ENCODE assay signal across 8 cellular contexts in the genomic region with DNA sequence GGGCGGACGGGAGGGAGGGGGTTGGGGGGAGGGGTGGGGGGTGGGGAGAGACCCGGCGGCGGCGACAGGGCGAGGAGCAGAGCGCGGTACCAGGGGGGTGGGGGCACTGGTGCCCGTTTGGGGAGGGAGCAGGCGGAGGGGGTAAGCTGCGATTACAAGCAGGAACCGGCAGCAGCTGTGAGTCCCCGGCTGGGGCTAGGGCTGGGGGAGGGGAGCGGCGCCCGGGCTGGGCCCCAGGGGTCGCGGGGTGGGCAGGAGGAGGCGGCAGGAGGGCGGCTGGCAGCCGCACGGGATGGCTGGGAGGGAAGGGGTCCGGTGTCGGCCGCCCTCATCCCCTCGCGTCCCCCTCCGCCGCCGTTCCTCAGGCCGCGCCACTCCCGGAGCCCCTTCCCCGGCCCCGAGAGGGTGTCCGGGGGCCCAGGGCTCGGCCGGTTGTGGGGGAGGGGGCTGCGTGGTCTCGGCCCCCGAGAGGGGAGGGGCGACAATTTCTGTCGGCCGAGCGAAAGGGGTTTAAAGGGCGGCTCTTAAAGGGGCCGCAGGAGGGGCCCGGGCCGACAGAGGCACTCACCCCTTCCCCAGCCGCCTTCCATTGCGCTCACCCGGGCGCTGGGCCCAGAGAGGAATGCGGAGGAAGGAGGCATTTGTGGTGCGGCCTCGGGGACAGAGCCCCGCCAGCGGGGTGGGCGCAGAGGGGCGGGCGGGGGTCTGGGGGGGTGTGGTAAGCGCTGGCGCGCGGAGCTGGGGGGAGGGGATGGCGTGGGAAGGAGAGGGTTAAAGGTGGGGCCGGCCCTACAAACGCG. TPM values are rescaled to one million over a fixed set of nuclear protein-coding genes. Genes with fewer than 3 reads are reported as not detected.
A peak's percentile ranks its signal among the peaks of the same experiment; 100 is the strongest.
DNase-seq lines count a peak whose midpoint lies in the region; ATAC-seq lines count a peak whose summit lies in the region.

A gene with protein sequence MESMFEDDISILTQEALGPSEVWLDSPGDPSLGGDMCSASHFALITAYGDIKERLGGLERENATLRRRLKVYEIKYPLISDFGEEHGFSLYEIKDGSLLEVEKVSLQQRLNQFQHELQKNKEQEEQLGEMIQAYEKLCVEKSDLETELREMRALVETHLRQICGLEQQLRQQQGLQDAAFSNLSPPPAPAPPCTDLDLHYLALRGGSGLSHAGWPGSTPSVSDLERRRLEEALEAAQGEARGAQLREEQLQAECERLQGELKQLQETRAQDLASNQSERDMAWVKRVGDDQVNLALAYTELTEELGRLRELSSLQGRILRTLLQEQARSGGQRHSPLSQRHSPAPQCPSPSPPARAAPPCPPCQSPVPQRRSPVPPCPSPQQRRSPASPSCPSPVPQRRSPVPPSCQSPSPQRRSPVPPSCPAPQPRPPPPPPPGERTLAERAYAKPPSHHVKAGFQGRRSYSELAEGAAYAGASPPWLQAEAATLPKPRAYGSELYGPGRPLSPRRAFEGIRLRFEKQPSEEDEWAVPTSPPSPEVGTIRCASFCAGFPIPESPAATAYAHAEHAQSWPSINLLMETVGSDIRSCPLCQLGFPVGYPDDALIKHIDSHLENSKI (plus strand): TSS at position 144 of the 800 bp plus-strand sequence. CDS start 1,952 bp downstream, outside the sequence.

- H3K4me3 ChIP-seq in Karpas-422 (ENCODE audit: low read length), result peak within 1 kb of the TSS; percentile 62

- DNase-seq in COR-L47 (lab: John Stamatoyannopoulos, UW), result peak; percentile 43
- no peak for DNase-seq in Karpas-422
- peak; percentile 85 for DNase-seq in UCSD-AML1 (lab: John Stamatoyannopoulos, UW; ENCODE audit: unreplicated experiment)
- peak in 1 of 2 donors; percentile 57 for DNase-seq in central memory CD8-positive, alpha-beta T cell (ENCODE audit: low spot score in 2 of 2)
- peak; percentile 68 for DNase-seq in stimulated activated CD4-positive, alpha-beta T cell treated with anti-CD3 and anti-CD28 coated beads, Interleukin-4, amount 100 ng/mL, for 1 hour
- DNase-seq in NCI-H2107 treated with DMSO at 0.1 percent for 48 hours (lab: John Stamatoyannopoulos, UW; ENCODE audit: unreplicated experiment), result no peak

- no peaks in the 10 kb centered on the region for H3K36me3 ChIP-seq in Karpas-422 (ENCODE audit: insufficient read depth, low read length)

- no peaks in the 10 kb centered on the region for H3K79me2 ChIP-seq in Karpas-422 (ENCODE audit: low read length)

- peaks cover 60% of the 10 kb centered on the region for H3K4me1 Mint-ChIP-seq in central memory CD8-positive, alpha-beta T cell

- peak; percentile 66 for ATAC-seq in central memory CD8-positive, alpha-beta T cell (replicated peaks; ENCODE audit: extremely low read depth, poor library complexity, severe bottlenecking)
- no peak for ATAC-seq in HG02571 (IDR thresholded peaks at IDR 0.05; ENCODE audit: unreplicated experiment)

- H3K27me3 ChIP-seq in Karpas-422 (ENCODE audit: low read length), result no peaks in the 10 kb centered on the region
- no peaks in the 10 kb centered on the region for H3K27me3 ChIP-seq in layer of hippocampus (ENCODE audit: control insufficient read depth, insufficient read depth, low read length)

- H3K9me3 Mint-ChIP-seq in central memory CD8-positive, alpha-beta T cell, result no peaks in the 10 kb centered on the region

- H3K9me2 ChIP-seq in Karpas-422 (replicated peaks; ENCODE audit: insufficient read depth, low read length), result no peaks in the 10 kb centered on the region

- H3K4me1 ChIP-seq in Karpas-422 (ENCODE audit: low read length), result peaks cover 16% of the 10 kb centered on the region

- no peaks in the 10 kb centered on the region for H3K9me3 ChIP-seq in Karpas-422 (ENCODE audit: low read length)

- H3K4me2 ChIP-seq in Karpas-422 (ENCODE audit: low read depth, low read length, poor library complexity, severe bottlenecking), result peak within 1 kb of the TSS; percentile 78

- peak within 1 kb of the TSS; percentile 95 for H3K27ac Mint-ChIP-seq in central memory CD8-positive, alpha-beta T cell (ENCODE audit: low read depth)

- peak within 1 kb of the TSS; percentile 91 for H3K4me3 Mint-ChIP-seq in central memory CD8-positive, alpha-beta T cell

- H2AFZ ChIP-seq in Karpas-422 (ENCODE audit: low read length), result 0 out of 2 replicates have a peak within 1 kb of the TSS, but pooled peaks have one; percentile 51

- no peaks in the 10 kb centered on the region for H3K27me3 Mint-ChIP-seq in central memory CD8-positive, alpha-beta T cell

- peak within 1 kb of the TSS; percentile 58 for H3K9ac ChIP-seq in Karpas-422 (ENCODE audit: low read length)

- H4K20me1 ChIP-seq in Karpas-422 (ENCODE audit: insufficient read depth, low read depth, low read length), result 0 out of 2 replicates have a peak, but pooled peaks cover 2% of the 10 kb centered on the region

- no peak within 1 kb of the TSS for H3K27ac ChIP-seq in Karpas-422 (ENCODE audit: low read length)
- H3K27ac ChIP-seq in layer of hippocampus (ENCODE audit: low read depth, low read length), result peak within 1 kb of the TSS; percentile 57

- H3K36me3 Mint-ChIP-seq in central memory CD8-positive, alpha-beta T cell (ENCODE audit: insufficient read depth), result peaks cover 22% of the 10 kb centered on the region

RNA-seq across cellular contexts. Expression of the gene that starts here (rescaled TPM):
- total RNA-seq in Karpas-422 (2014; rRNA removed; shearing (Covaris generic); ENCODE audit: low replicate concordance), result 0.25 and 0.56 TPM in 2 replicates

Comparison
In these comparisons a context has a peak if more than half of its experiments do, and no peak if none do; other contexts are left out.
1. DNase-seq: peak in COR-L47 (single experiment), UCSD-AML1 (single experiment) and stimulated activated CD4-positive, alpha-beta T cell treated with anti-CD3 and anti-CD28 coated beads, Interleukin-4, amount 100 ng/mL, for 1 hour (single experiment); none in Karpas-422 (single experiment) and NCI-H2107 treated with DMSO at 0.1 percent for 48 hours (single experiment).